ENCODE assay signal across 8 cellular contexts in the genomic region with DNA sequence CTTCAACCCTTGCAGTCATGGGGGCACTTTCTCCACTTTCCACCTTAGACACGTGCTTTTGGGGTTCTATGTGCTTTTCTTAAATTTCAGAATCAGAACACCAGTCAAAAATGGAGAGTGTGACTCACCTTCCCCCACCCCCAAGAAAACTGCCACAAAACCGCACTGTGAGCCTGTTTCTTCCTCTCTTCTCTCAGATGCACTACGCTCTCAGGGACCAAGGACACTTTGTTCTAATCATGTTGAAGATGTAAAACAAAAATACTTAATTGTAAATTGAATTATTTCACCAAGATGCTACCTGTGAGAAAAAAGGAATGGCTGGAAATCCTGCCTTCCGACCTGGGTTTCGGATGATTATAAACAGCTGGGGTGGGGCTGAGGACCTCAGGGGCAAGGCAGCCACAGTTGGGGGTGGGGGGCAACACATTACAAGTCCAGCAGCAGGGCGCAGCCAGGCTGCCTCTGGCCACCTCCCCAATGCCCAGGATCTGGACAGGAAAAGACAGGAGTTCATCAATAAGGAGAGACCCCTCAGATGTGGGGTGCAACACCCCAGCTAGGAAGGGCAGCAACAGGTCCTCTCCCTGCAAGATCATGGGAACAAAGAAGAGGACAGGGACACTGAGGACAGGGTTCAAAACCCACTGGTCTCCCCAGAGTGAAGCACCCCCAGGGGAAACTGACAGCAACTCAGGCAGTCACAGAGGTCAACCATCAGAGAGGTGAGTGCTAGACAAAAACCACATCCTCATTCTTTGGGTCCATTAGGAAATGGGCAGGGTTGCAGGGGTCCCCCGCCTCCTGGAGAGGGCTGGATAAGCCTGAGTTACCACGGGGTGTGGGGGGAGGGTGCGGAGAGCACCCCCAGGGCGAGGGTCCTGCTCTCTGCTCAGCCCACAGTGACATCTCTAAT. TPM values are rescaled to one million over a fixed set of nuclear protein-coding genes. Genes with fewer than 3 reads are reported as not detected.
DNase-seq lines count a peak whose midpoint lies in the region; ATAC-seq and TF ChIP-seq lines count a peak whose summit lies in the region.

No MANE protein-coding gene starts in this region.

- H3K4me1 ChIP-seq in tibial nerve: peaks cover 0 to 40% (median 25%) of the 10 kb centered on the region in 4 donors

- H3K36me3 ChIP-seq in tibial nerve: no peaks in the 10 kb centered on the region

- peak overlapping the region in 1 of 4 donors; percentile 85 for H3K27ac ChIP-seq in tibial nerve

- TF ChIP-seq CTCF in tibial nerve (IDR thresholded peaks at IDR 0.05): no peak

- peak; percentile 46 for ATAC-seq in GM19455 (IDR thresholded peaks at IDR 0.05; ENCODE audit: unreplicated experiment)
- ATAC-seq in HG03558 (IDR thresholded peaks at IDR 0.05; ENCODE audit: extremely low read depth, unreplicated experiment): peak; percentile 28
- ATAC-seq in HG02623 (IDR thresholded peaks at IDR 0.05; ENCODE audit: unreplicated experiment): no peak
- no peak for ATAC-seq in HG03025 (IDR thresholded peaks at IDR 0.05; ENCODE audit: low FRiP score, unreplicated experiment)

- 68 to 80% methylated on average over 10 of the region's 10 CpGs for WGBS in tibial nerve, 2 donors

- peak; percentile 77 for DNase-seq in activated CD4-positive, alpha-beta T cell treated with anti-CD3 and anti-CD28 coated beads, Interleukin-2, amount 50 U/mL, for 1 hour
- peak; percentile 36 for DNase-seq in kidney tubule cell (ENCODE audit: low spot score)
- DNase-seq in stimulated activated CD8-positive, alpha-beta memory T cell treated with anti-CD3 and anti-CD28 coated beads, Interleukin-7, amount 100 ng/mL, for 48 hours (ENCODE audit: extremely low read depth in 1 of 2, low read depth in 1 of 2): peak; percentile 63 to 82
- no peak for DNase-seq in tibial nerve (ENCODE audit: low spot score in 2 of 2)

- peak overlapping the region in 1 of 4 donors; percentile 5 for H3K4me3 ChIP-seq in tibial nerve

- no peaks in the 10 kb centered on the region for H3K27me3 ChIP-seq in tibial nerve

- H3K9me3 ChIP-seq in tibial nerve: no peaks in the 10 kb centered on the region

- TF ChIP-seq POLR2A in tibial nerve (IDR thresholded peaks at IDR 0.05): no peak

- peak in 1 of 2 donors; percentile 8 for TF ChIP-seq EP300 in tibial nerve (IDR thresholded peaks at IDR 0.05)

RNA-seq across cellular contexts. Expression of gene SEMA4D, which starts 33.7 kb away (rescaled TPM):
- 10 to 100 TPM; 13.4 to 27.3 (median 24.8) TPM for total RNA-seq in tibial nerve

Comparison
In these comparisons a context has a peak if more than half of its experiments do, and no peak if none do; other contexts are left out.
1. ATAC-seq: peak in GM19455 (single experiment) and HG03558 (single experiment); none in HG02623 (single experiment) and HG03025 (single experiment).
2. DNase-seq: peak in activated CD4-positive, alpha-beta T cell treated with anti-CD3 and anti-CD28 coated beads, Interleukin-2, amount 50 U/mL, for 1 hour (single experiment), kidney tubule cell (single experiment) and stimulated activated CD8-positive, alpha-beta memory T cell treated with anti-CD3 and anti-CD28 coated beads, Interleukin-7, amount 100 ng/mL, for 48 hours (2 of 2); none in tibial nerve (0 of 2).